19 cellular contexts compared by ENCODE assay signal in the genomic region with DNA sequence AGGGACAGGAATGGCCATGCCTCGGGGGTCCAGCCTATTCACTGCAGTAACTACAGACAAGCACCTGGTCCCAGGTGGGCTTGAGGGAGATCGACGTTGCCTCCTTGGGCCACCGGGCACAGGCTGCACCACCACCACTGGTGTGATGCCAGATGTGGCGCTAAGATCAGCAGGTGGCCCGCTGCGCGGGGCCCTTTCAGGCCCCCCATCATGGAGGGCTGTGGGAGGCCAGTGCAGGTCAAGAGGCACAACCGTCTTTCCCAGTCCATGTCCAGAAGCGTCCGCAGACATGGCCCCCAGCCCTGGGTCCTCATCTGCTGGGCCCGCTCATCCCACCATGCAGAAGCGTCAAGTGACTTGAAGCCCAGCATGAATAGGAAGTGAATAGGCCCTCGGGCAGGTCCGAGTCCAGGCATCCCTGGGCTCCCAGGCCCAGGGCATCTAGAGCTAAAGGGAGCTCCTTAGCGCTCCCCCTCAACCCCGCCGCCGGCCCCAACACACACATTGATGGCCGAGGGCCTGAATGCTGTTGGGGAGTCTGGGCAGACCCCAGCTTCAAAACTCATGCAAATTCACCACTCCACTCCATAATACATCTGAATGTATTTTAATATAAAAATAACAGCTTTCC. TPM values are rescaled to one million over a fixed set of nuclear protein-coding genes. Genes with fewer than 3 reads are reported as not detected.
"Had no signal": no experiment of that assay in that cellular context is flagged by ENCODE, and none has a peak within 500 bp of the region (broad histone marks: within the 10 kb centered on the region; RNA-seq: fewer than 3 reads in every experiment).

No MANE protein-coding gene starts in this region.

- H3K4me3 ChIP-seq: dorsolateral prefrontal cortex, ovary, psoas muscle, thoracic aorta, tibial nerve, upper lobe of left lung had no signal

- H3K9me3 ChIP-seq: ovary, psoas muscle, thoracic aorta, tibial nerve, upper lobe of left lung had no signal

- ATAC-seq: naive thymus-derived CD8-positive, alpha-beta T cell; psoas muscle; right cardiac atrium; stimulated activated naive B cell treated with anti-CD40 and anti-IgM and Interleukin-4, amounts not matched to agents 10 μg/mL and 1 μg/mL and 100 μg/mL, for 72 hours had no signal

- H3K4me3 Mint-ChIP-seq: mesothelial cell of epicardium; stimulated activated naive B cell treated with anti-CD40 and anti-IgM and Interleukin-4, amounts not matched to agents 10 μg/mL and 1 μg/mL and 100 μg/mL, for 72 hours; stimulated activated naive CD8-positive, alpha-beta T cell treated with anti-CD3 and anti-CD28 coated beads, Interleukin-15, Interleukin-2, amounts not matched to agents 100 ng/mL and 50 ng/mL, for 24 hours had no signal

- H3K27ac ChIP-seq: ovary, psoas muscle, upper lobe of left lung had no signal

- DNase-seq: cerebellar nuclear complex; dorsolateral prefrontal cortex; effector CD4-positive, alpha-beta T cell; hypothalamus; mesenchymal stem cell; naive thymus-derived CD8-positive, alpha-beta T cell; ovary; posterior cingulate gyrus; right cardiac atrium; small intestine; stimulated activated CD4-positive, alpha-beta T cell treated with anti-CD3 and anti-CD28 coated beads, Interleukin-15, amount 100 ng/mL, for 24 hours; stimulated activated CD4-positive, alpha-beta T cell treated with anti-CD3 and anti-CD28 coated beads, Interleukin-2, amount 100 ng/mL, for 48 hours; stimulated activated naive B cell treated with anti-CD40 and anti-IgM and Interleukin-4, amounts not matched to agents 10 μg/mL and 1 μg/mL and 100 μg/mL, for 72 hours; upper lobe of left lung had no signal

- H3K27me3 Mint-ChIP-seq: stimulated activated naive B cell treated with anti-CD40 and anti-IgM and Interleukin-4, amounts not matched to agents 10 μg/mL and 1 μg/mL and 100 μg/mL, for 72 hours; stimulated activated naive CD8-positive, alpha-beta T cell treated with anti-CD3 and anti-CD28 coated beads, Interleukin-15, Interleukin-2, amounts not matched to agents 100 ng/mL and 50 ng/mL, for 24 hours had no signal

- H3K27me3 ChIP-seq: dorsolateral prefrontal cortex, ovary, tibial nerve, upper lobe of left lung had no signal

- H3K36me3 Mint-ChIP-seq: mesothelial cell of epicardium; naive thymus-derived CD8-positive, alpha-beta T cell had no signal

- H3K9me3 Mint-ChIP-seq: mesothelial cell of epicardium; naive thymus-derived CD8-positive, alpha-beta T cell; stimulated activated naive B cell treated with anti-CD40 and anti-IgM and Interleukin-4, amounts not matched to agents 10 μg/mL and 1 μg/mL and 100 μg/mL, for 72 hours; stimulated activated naive CD8-positive, alpha-beta T cell treated with anti-CD3 and anti-CD28 coated beads, Interleukin-15, Interleukin-2, amounts not matched to agents 100 ng/mL and 50 ng/mL, for 24 hours had no signal

- H3K27ac Mint-ChIP-seq: mesothelial cell of epicardium; naive thymus-derived CD8-positive, alpha-beta T cell; stimulated activated naive B cell treated with anti-CD40 and anti-IgM and Interleukin-4, amounts not matched to agents 10 μg/mL and 1 μg/mL and 100 μg/mL, for 72 hours; stimulated activated naive CD8-positive, alpha-beta T cell treated with anti-CD3 and anti-CD28 coated beads, Interleukin-15, Interleukin-2, amounts not matched to agents 100 ng/mL and 50 ng/mL, for 24 hours had no signal

- H3K36me3 ChIP-seq: ovary had no signal

RNA-seq across cellular contexts. Expression of a gene that starts 45.0 kb away (rescaled TPM):
- total RNA-seq: naive thymus-derived CD8-positive, alpha-beta T cell had no signal
